8 cellular contexts compared by ENCODE assay signal in the genomic region with DNA sequence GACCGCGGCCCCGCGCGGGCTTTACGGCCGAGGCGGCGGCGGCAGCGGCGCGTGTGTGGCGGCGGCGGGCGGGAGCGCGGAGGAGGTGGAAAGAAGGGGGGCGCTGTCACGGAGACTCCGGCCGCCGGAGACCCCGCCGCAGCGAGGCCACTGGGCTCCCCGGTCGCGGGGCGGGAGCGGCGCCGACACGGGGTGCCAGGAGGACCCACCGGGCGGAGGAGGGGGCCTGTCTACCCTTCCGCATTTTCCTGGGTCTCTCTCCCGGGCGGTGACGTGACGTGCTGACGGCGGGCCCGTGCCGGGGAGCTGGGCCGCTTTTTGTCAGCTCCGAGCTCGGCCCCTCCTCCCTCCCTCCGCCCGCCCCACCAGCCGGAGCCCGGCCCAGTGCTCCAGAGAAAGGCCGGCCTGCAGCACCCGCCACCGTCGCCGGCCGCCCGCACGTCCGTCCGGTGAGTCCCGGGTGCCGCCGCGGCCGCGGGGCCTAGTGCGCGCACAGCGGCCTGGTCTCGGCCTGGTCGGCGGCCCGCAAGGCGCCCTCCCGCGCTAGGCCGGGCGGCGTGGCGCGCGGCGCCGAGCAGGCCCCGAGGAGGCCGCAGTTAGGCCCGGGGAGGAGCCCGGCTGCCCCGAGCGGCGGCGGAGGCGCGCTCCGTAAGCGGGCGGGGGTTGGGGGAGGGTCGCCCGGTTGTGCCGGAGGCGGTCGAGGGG. TPM values are rescaled to one million over a fixed set of nuclear protein-coding genes. Genes with fewer than 3 reads are reported as not detected.
A peak's percentile ranks its signal among the peaks of the same experiment; 100 is the strongest.
DNase-seq lines count a peak whose midpoint lies in the region; ATAC-seq, FAIRE-seq and TF ChIP-seq lines count a peak whose summit lies in the region.

ZFX (plus strand) TSS at position 384 of the 705 bp plus-strand sequence. CDS start 23,014 bp downstream, outside the sequence.

- peak; percentile 53 for ATAC-seq in memory B cell (ENCODE audit: low read depth)

- no peak for FAIRE-seq in GM12892 (lab: Jason Lieb, UNC)

- H3K4me3 Mint-ChIP-seq in activated CD4-positive, alpha-beta memory T cell treated with anti-CD3 and anti-CD28 coated beads, Interleukin-2, amount 10 ng/mL, durations not matched to agents 7 days and 5 days, result peak within 1 kb of the TSS; percentile 84
- peak within 1 kb of the TSS; percentile 86 for H3K4me3 Mint-ChIP-seq in memory B cell

- CTCF ChIA-PET in activated CD4-positive, alpha-beta memory T cell treated with anti-CD3 and anti-CD28 coated beads, Interleukin-2, amount 10 ng/mL, durations not matched to agents 7 days and 5 days (lab: Charles Lee), result interaction anchor here (0.5 kb wide), 1 partner anchor 216 kb away, joined by 3 read pairs; no protein-coding TSS in a partner anchor

- H3K27ac Mint-ChIP-seq in activated CD4-positive, alpha-beta memory T cell treated with anti-CD3 and anti-CD28 coated beads, Interleukin-2, amount 10 ng/mL, durations not matched to agents 7 days and 5 days, result peak within 1 kb of the TSS; percentile 92
- H3K27ac Mint-ChIP-seq in memory B cell, result peak within 1 kb of the TSS; percentile 92

- H3K4me1 Mint-ChIP-seq in activated CD4-positive, alpha-beta memory T cell treated with anti-CD3 and anti-CD28 coated beads, Interleukin-2, amount 10 ng/mL, durations not matched to agents 7 days and 5 days, result peaks cover 61% of the 10 kb centered on the region
- H3K4me1 Mint-ChIP-seq in memory B cell, result peaks cover 19% of the 10 kb centered on the region

- POLR2A ChIA-PET in activated CD4-positive, alpha-beta memory T cell treated with anti-CD3 and anti-CD28 coated beads, Interleukin-2, amount 10 ng/mL, durations not matched to agents 7 days and 5 days (lab: Charles Lee), result interaction anchor here (1.0 to 1.4 kb wide), 3 partner anchors 96 to 366 kb away, joined by 3 to 5 read pairs (median 3); partner anchors contain the start of gene SAT1

- no peaks in the 10 kb centered on the region for H3K9me3 Mint-ChIP-seq in activated CD4-positive, alpha-beta memory T cell treated with anti-CD3 and anti-CD28 coated beads, Interleukin-2, amount 10 ng/mL, durations not matched to agents 7 days and 5 days
- no peaks in the 10 kb centered on the region for H3K9me3 Mint-ChIP-seq in memory B cell

- DNase-seq in GM12892 (ENCODE audit: insufficient read length), result peak; percentile 32
- peak; percentile 44 for DNase-seq in HCEC 1CT
- peak; percentile 46 for DNase-seq in NAMALWA (ENCODE audit: low spot score)
- DNase-seq in activated CD4-positive, alpha-beta memory T cell treated with anti-CD3 and anti-CD28 coated beads, Interleukin-2, amount 10 ng/mL, durations not matched to agents 7 days and 5 days, result peak; percentile 70
- peak; percentile 63 for DNase-seq in effector CD4-positive, alpha-beta T cell
- peak; percentile 54 to 85 for DNase-seq in memory B cell (ENCODE audit: low spot score in 2 of 2)
- peak; percentile 11 for DNase-seq in stimulated activated CD8-positive, alpha-beta memory T cell treated with anti-CD3 and anti-CD28 coated beads, Interleukin-12 subunit alpha, Interleukin-12 subunit beta, amount 100 ng/mL, for 24 hours (ENCODE audit: extremely low read depth)
- no peak for DNase-seq in kidney glomerular epithelial cell (lab: John Stamatoyannopoulos, UW)

- TF ChIP-seq POLR2A in GM12892 (IDR thresholded peaks at IDR 0.05; ENCODE audit: low read depth, low read length), result peak; percentile 39; the same call in 1 of the 2 replicates

- peaks cover 29% of the 10 kb centered on the region for H3K36me3 Mint-ChIP-seq in activated CD4-positive, alpha-beta memory T cell treated with anti-CD3 and anti-CD28 coated beads, Interleukin-2, amount 10 ng/mL, durations not matched to agents 7 days and 5 days (ENCODE audit: low read depth)
- H3K36me3 Mint-ChIP-seq in memory B cell, result peaks cover 6% of the 10 kb centered on the region

- no peaks in the 10 kb centered on the region for H3K27me3 Mint-ChIP-seq in activated CD4-positive, alpha-beta memory T cell treated with anti-CD3 and anti-CD28 coated beads, Interleukin-2, amount 10 ng/mL, durations not matched to agents 7 days and 5 days
- H3K27me3 Mint-ChIP-seq in memory B cell, result no peaks in the 10 kb centered on the region

RNA-seq across cellular contexts. Expression of gene ZFX, which starts in this region (rescaled TPM):
- polyA plus RNA-seq in GM12892 (2012; ENCODE audit: missing spikeins), result 19.5 TPM
- 10 to 100 TPM; 40.8 to 43.3 TPM for total RNA-seq in activated CD4-positive, alpha-beta memory T cell treated with anti-CD3 and anti-CD28 coated beads, Interleukin-2, amount 10 ng/mL, durations not matched to agents 7 days and 5 days
